9 cellular contexts compared by ENCODE assay signal in the genomic region with DNA sequence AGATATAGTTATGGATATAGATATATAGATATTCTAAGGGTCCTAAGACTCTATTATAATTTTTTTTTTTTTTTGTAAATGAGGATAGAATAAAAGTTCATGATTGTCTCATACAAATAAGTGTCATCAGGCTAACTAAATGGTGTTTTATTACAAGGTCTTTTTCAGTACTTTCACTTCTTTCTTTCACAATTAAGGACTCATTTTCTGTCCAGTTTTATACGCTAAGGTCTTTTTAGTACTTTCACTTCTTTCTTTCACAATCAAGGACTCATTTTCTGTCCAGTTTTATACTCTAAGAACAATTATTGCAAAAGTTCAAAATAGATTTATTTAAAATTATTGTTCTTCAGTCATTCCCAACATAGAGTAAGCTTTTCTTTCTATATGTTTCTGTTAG. TPM values are rescaled to one million over a fixed set of nuclear protein-coding genes. Genes with fewer than 3 reads are reported as not detected.
DNase-seq lines count a peak whose midpoint lies in the region; ATAC-seq lines count a peak whose summit lies in the region.
"Had no signal": no experiment of that assay in that cellular context is flagged by ENCODE, and none has a peak within 500 bp of the region (broad histone marks: within the 10 kb centered on the region; RNA-seq: fewer than 3 reads in every experiment).

No MANE protein-coding gene starts in this region.

- intact Hi-C loops in activated naive CD4-positive, alpha-beta T cell treated with anti-CD3 and anti-CD28 coated beads for 36 hours (cut with micrococcal nuclease) = loop anchor here (2.0 kb wide), 1 partner anchor 50 kb away; no protein-coding TSS in a partner anchor

- H3K27ac Mint-ChIP-seq in stimulated activated naive B cell treated with anti-CD40 and anti-IgM and Interleukin-4, amounts not matched to agents 10 μg/mL and 1 μg/mL and 100 μg/mL, for 72 hours = peak overlapping the region; percentile 88
- no peak overlapping the region for H3K27ac Mint-ChIP-seq in activated naive CD4-positive, alpha-beta T cell treated with anti-CD3 and anti-CD28 coated beads for 36 hours

- peaks cover 35 to 57% of the 10 kb centered on the region in 2 donors for H3K4me1 Mint-ChIP-seq in stimulated activated naive B cell treated with anti-CD40 and anti-IgM and Interleukin-4, amounts not matched to agents 10 μg/mL and 1 μg/mL and 100 μg/mL, for 72 hours
- H3K4me1 Mint-ChIP-seq in activated naive CD4-positive, alpha-beta T cell treated with anti-CD3 and anti-CD28 coated beads for 36 hours (ENCODE audit: low read depth) = peaks cover 26% of the 10 kb centered on the region

- H3K36me3 Mint-ChIP-seq in stimulated activated naive B cell treated with anti-CD40 and anti-IgM and Interleukin-4, amounts not matched to agents 10 μg/mL and 1 μg/mL and 100 μg/mL, for 72 hours = peaks cover 7 to 9% of the 10 kb centered on the region in 2 donors
- H3K36me3 Mint-ChIP-seq in activated naive CD4-positive, alpha-beta T cell treated with anti-CD3 and anti-CD28 coated beads for 36 hours (ENCODE audit: low read depth) = peaks cover 2% of the 10 kb centered on the region

- H3K9me3 Mint-ChIP-seq in stimulated activated naive B cell treated with anti-CD40 and anti-IgM and Interleukin-4, amounts not matched to agents 10 μg/mL and 1 μg/mL and 100 μg/mL, for 72 hours = peaks cover 2 to 7% of the 10 kb centered on the region in 2 donors
- H3K9me3 Mint-ChIP-seq in activated naive CD4-positive, alpha-beta T cell treated with anti-CD3 and anti-CD28 coated beads for 36 hours = no peaks in the 10 kb centered on the region

- CTCF ChIA-PET in activated naive CD4-positive, alpha-beta T cell treated with anti-CD3 and anti-CD28 coated beads for 36 hours (lab: Charles Lee) = interaction anchor here (1.0 to 1.8 kb wide), 2 partner anchors 17 to 18 kb away, joined by 4 to 5 read pairs; no protein-coding TSS in a partner anchor

- no peaks in the 10 kb centered on the region for H3K27me3 Mint-ChIP-seq in stimulated activated naive B cell treated with anti-CD40 and anti-IgM and Interleukin-4, amounts not matched to agents 10 μg/mL and 1 μg/mL and 100 μg/mL, for 72 hours
- no peaks in the 10 kb centered on the region for H3K27me3 Mint-ChIP-seq in activated naive CD4-positive, alpha-beta T cell treated with anti-CD3 and anti-CD28 coated beads for 36 hours (ENCODE audit: low read depth)

- H3K4me3 Mint-ChIP-seq in stimulated activated naive B cell treated with anti-CD40 and anti-IgM and Interleukin-4, amounts not matched to agents 10 μg/mL and 1 μg/mL and 100 μg/mL, for 72 hours = peak overlapping the region; percentile 53 to 56
- H3K4me3 Mint-ChIP-seq in activated naive CD4-positive, alpha-beta T cell treated with anti-CD3 and anti-CD28 coated beads for 36 hours = no peak overlapping the region

- ATAC-seq in GM19035 (IDR thresholded peaks at IDR 0.05; ENCODE audit: unreplicated experiment) (peak; percentile 66), HG02759 (IDR thresholded peaks at IDR 0.05; ENCODE audit: unreplicated experiment) (peak; percentile 56), HG03575 (IDR thresholded peaks at IDR 0.05; ENCODE audit: extremely low read depth, insufficient number of reproducible peaks, low FRiP score, unreplicated experiment) (peak; percentile 79)
- peak; percentile 81 to 85 for ATAC-seq in stimulated activated naive B cell treated with anti-CD40 and anti-IgM and Interleukin-4, amounts not matched to agents 10 μg/mL and 1 μg/mL and 100 μg/mL, for 72 hours (replicated peaks)

- no peak for DNase-seq in stimulated activated naive B cell treated with anti-CD40 and anti-IgM and Interleukin-4, amounts not matched to agents 10 μg/mL and 1 μg/mL and 100 μg/mL, for 72 hours
- no peak for DNase-seq in activated T-cell treated with anti-CD3 and anti-CD28 coated beads, Interleukin-2, amount 50 U/mL, for 1 hour
- DNase-seq in stimulated activated CD4-positive, alpha-beta T cell treated with anti-CD3 and anti-CD28 coated beads, Interleukin-4, amount 100 ng/mL, for 1 hour = no peak
- no peak for DNase-seq in activated naive CD4-positive, alpha-beta T cell treated with anti-CD3 and anti-CD28 coated beads for 36 hours
- DNase-seq: aorta, NCI-H1417 treated with DMSO at 0.1 percent for 48 hours had no signal

RNA-seq across cellular contexts. Expression of gene RUFY3, which starts 32.7 kb away (rescaled TPM):
- total RNA-seq in activated naive CD4-positive, alpha-beta T cell treated with anti-CD3 and anti-CD28 coated beads for 36 hours = 10 to 100 TPM; 14.9 to 18.0 TPM
